In the genomic region with DNA sequence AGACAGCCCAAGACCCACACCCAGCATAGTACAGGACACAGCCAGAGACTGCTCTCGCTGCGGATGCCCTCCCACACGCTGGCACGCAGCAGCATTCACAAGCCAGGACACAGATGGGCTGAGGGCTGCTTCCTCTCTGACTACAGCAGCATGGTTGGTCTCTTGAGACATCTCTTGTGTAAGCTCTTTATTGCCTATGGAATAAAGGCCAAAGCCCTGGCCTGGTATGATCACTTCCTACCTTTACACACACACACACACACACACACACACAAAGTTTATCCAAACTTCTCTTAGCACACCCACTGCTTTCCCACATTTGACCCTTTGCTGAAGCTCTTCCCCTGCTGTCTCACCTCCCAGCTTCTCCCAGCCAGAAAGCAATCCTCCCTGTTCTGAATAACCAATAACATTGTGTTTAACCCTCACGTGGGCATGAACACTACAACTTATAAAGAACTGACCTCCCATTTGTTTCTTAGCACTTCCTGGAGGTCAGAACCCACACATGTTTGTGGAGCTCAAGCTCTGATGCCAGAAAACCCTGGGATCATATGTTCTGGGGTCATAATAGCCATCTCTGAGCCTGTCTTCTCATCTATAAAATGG, we compare ENCODE assay signal across 1 cellular context.
TF ChIP-seq lines count a peak whose summit lies in the region.

No MANE protein-coding gene starts in this region.

TF ChIP-seq in K562, 482 proteins besides CTCF, POLR2A, EP300 and RAD21 (continues in another document):
- TF ChIP-seq NCOA2 (IDR thresholded peaks at IDR 0.05; ENCODE audit: partially characterized antibody in 2 of 2) (no peak), ZNF280A (IDR thresholded peaks at IDR 0.05; ENCODE audit: low read depth, partially characterized antibody) (no peak), CBX1 (IDR thresholded peaks at IDR 0.05; ENCODE audit: low read depth) (no peak), BCOR (IDR thresholded peaks at IDR 0.05) (peak; percentile 25; the same call in 1 of the 2 replicates), GATAD2B (IDR thresholded peaks at IDR 0.05; ENCODE audit: borderline replicate concordance) (no peak), TEAD2 (tag; IDR thresholded peaks at IDR 0.05) (no peak), U2AF2 (optimal IDR thresholded peaks at IDR 0.05; ENCODE audit: low read depth, low read length) (no peak), ATF1 (CRISPR knock-in tag; IDR thresholded peaks at IDR 0.05) (no peak), ATF1 (tag; IDR thresholded peaks at IDR 0.05) (no peak; the same call in 1 of the 2 replicates), RNF219 (CRISPR knock-in tag; IDR thresholded peaks at IDR 0.05) (no peak), CREBBP (IDR thresholded peaks at IDR 0.05; ENCODE audit: low read depth, low read length) (no peak), HMBOX1 (IDR thresholded peaks at IDR 0.05) (no peak), BCL6 (CRISPR knock-in tag; IDR thresholded peaks at IDR 0.05) (no peak), PTRF (tag; IDR thresholded peaks at IDR 0.05) (no peak), ILK (tag; IDR thresholded peaks at IDR 0.05; ENCODE audit: borderline replicate concordance, low read depth) (no peak), RBM17 (IDR thresholded peaks at IDR 0.05; ENCODE audit: borderline replicate concordance, low read depth, low read length) (no peak), SREBF1 (IDR thresholded peaks at IDR 0.05; ENCODE audit: borderline replicate concordance, low read depth, low read length) (no peak), RBM22 (IDR thresholded peaks at IDR 0.05; ENCODE audit: low read depth, low read length, poor library complexity, severe bottlenecking) (no peak), RBBP5 (IDR thresholded peaks at IDR 0.05; ENCODE audit: borderline replicate concordance, insufficient read depth, low read length, poor library complexity, severe bottlenecking) (no peak), FOXA1 (IDR thresholded peaks at IDR 0.05; ENCODE audit: borderline replicate concordance) (no peak), PCBP1 (IDR thresholded peaks at IDR 0.05; ENCODE audit: low read depth, low read length, poor library complexity, severe bottlenecking) (no peak), SIN3B (IDR thresholded peaks at IDR 0.05; ENCODE audit: low read depth) (no peak), NKRF (IDR thresholded peaks at IDR 0.05; ENCODE audit: borderline replicate concordance) (no peak), MXI1 (IDR thresholded peaks at IDR 0.05; ENCODE audit: low read depth, low read length) (no peak), IRF2 (CRISPR knock-in tag; IDR thresholded peaks at IDR 0.05) (no peak), RBM15 (IDR thresholded peaks at IDR 0.05; ENCODE audit: insufficient read depth, low read length) (no peak), TCF7 (IDR thresholded peaks at IDR 0.05; ENCODE audit: borderline replicate concordance) (no peak), ZNF12 (CRISPR knock-in tag; IDR thresholded peaks at IDR 0.05) (no peak), ZHX1 (conservative IDR thresholded peaks at IDR 0.05; ENCODE audit: low read length) (no peak), DLX4 (CRISPR knock-in tag; IDR thresholded peaks at IDR 0.05) (no peak)
- TF ChIP-seq, protein P1, sequence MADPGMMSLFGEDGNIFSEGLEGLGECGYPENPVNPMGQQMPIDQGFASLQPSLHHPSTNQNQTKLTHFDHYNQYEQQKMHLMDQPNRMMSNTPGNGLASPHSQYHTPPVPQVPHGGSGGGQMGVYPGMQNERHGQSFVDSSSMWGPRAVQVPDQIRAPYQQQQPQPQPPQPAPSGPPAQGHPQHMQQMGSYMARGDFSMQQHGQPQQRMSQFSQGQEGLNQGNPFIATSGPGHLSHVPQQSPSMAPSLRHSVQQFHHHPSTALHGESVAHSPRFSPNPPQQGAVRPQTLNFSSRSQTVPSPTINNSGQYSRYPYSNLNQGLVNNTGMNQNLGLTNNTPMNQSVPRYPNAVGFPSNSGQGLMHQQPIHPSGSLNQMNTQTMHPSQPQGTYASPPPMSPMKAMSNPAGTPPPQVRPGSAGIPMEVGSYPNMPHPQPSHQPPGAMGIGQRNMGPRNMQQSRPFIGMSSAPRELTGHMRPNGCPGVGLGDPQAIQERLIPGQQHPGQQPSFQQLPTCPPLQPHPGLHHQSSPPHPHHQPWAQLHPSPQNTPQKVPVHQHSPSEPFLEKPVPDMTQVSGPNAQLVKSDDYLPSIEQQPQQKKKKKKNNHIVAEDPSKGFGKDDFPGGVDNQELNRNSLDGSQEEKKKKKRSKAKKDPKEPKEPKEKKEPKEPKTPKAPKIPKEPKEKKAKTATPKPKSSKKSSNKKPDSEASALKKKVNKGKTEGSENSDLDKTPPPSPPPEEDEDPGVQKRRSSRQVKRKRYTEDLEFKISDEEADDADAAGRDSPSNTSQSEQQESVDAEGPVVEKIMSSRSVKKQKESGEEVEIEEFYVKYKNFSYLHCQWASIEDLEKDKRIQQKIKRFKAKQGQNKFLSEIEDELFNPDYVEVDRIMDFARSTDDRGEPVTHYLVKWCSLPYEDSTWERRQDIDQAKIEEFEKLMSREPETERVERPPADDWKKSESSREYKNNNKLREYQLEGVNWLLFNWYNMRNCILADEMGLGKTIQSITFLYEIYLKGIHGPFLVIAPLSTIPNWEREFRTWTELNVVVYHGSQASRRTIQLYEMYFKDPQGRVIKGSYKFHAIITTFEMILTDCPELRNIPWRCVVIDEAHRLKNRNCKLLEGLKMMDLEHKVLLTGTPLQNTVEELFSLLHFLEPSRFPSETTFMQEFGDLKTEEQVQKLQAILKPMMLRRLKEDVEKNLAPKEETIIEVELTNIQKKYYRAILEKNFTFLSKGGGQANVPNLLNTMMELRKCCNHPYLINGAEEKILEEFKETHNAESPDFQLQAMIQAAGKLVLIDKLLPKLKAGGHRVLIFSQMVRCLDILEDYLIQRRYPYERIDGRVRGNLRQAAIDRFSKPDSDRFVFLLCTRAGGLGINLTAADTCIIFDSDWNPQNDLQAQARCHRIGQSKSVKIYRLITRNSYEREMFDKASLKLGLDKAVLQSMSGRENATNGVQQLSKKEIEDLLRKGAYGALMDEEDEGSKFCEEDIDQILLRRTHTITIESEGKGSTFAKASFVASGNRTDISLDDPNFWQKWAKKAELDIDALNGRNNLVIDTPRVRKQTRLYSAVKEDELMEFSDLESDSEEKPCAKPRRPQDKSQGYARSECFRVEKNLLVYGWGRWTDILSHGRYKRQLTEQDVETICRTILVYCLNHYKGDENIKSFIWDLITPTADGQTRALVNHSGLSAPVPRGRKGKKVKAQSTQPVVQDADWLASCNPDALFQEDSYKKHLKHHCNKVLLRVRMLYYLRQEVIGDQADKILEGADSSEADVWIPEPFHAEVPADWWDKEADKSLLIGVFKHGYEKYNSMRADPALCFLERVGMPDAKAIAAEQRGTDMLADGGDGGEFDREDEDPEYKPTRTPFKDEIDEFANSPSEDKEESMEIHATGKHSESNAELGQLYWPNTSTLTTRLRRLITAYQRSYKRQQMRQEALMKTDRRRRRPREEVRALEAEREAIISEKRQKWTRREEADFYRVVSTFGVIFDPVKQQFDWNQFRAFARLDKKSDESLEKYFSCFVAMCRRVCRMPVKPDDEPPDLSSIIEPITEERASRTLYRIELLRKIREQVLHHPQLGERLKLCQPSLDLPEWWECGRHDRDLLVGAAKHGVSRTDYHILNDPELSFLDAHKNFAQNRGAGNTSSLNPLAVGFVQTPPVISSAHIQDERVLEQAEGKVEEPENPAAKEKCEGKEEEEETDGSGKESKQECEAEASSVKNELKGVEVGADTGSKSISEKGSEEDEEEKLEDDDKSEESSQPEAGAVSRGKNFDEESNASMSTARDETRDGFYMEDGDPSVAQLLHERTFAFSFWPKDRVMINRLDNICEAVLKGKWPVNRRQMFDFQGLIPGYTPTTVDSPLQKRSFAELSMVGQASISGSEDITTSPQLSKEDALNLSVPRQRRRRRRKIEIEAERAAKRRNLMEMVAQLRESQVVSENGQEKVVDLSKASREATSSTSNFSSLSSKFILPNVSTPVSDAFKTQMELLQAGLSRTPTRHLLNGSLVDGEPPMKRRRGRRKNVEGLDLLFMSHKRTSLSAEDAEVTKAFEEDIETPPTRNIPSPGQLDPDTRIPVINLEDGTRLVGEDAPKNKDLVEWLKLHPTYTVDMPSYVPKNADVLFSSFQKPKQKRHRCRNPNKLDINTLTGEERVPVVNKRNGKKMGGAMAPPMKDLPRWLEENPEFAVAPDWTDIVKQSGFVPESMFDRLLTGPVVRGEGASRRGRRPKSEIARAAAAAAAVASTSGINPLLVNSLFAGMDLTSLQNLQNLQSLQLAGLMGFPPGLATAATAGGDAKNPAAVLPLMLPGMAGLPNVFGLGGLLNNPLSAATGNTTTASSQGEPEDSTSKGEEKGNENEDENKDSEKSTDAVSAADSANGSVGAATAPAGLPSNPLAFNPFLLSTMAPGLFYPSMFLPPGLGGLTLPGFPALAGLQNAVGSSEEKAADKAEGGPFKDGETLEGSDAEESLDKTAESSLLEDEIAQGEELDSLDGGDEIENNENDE (IDR thresholded peaks at IDR 0.05; ENCODE audit: low read depth, low read length), result no peak
- TF ChIP-seq, protein P2, sequence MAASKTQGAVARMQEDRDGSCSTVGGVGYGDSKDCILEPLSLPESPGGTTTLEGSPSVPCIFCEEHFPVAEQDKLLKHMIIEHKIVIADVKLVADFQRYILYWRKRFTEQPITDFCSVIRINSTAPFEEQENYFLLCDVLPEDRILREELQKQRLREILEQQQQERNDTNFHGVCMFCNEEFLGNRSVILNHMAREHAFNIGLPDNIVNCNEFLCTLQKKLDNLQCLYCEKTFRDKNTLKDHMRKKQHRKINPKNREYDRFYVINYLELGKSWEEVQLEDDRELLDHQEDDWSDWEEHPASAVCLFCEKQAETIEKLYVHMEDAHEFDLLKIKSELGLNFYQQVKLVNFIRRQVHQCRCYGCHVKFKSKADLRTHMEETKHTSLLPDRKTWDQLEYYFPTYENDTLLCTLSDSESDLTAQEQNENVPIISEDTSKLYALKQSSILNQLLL (CRISPR knock-in tag; IDR thresholded peaks at IDR 0.05; ENCODE audit: borderline replicate concordance), result no peak
